In the genomic region with DNA sequence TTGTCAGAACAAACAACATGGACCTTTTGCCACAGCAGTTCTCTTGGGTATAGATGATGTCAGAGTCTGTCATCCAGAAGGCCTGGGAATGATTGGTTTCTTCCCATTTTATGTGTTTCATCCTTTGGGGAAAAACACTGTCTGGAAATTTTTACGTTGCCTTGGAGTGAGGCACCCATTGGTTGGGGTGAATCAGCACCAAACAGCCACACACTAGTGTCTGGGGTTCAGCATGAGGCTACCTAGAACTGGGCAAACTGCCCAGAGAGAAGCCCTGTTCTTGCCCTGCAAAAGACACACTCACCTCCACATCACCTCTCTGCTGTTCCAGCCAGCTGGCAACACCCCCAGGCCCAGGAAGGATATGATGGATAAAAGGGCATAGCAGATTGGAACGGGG, we compare ENCODE assay signal across 1 cellular context.
TF ChIP-seq lines count a peak whose summit lies in the region.

No MANE protein-coding gene starts in this region.

TF ChIP-seq in IMR-90, 13 proteins besides CTCF, POLR2A, EP300 and RAD21 (continued from another document):
- TF ChIP-seq, protein P1, sequence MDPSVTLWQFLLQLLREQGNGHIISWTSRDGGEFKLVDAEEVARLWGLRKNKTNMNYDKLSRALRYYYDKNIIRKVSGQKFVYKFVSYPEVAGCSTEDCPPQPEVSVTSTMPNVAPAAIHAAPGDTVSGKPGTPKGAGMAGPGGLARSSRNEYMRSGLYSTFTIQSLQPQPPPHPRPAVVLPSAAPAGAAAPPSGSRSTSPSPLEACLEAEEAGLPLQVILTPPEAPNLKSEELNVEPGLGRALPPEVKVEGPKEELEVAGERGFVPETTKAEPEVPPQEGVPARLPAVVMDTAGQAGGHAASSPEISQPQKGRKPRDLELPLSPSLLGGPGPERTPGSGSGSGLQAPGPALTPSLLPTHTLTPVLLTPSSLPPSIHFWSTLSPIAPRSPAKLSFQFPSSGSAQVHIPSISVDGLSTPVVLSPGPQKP (IDR thresholded peaks at IDR 0.05; ENCODE audit: borderline replicate concordance, low read depth, low read length) = no peak
